Comparison of ENCODE assay signal across 18 cellular contexts in the genomic region with DNA sequence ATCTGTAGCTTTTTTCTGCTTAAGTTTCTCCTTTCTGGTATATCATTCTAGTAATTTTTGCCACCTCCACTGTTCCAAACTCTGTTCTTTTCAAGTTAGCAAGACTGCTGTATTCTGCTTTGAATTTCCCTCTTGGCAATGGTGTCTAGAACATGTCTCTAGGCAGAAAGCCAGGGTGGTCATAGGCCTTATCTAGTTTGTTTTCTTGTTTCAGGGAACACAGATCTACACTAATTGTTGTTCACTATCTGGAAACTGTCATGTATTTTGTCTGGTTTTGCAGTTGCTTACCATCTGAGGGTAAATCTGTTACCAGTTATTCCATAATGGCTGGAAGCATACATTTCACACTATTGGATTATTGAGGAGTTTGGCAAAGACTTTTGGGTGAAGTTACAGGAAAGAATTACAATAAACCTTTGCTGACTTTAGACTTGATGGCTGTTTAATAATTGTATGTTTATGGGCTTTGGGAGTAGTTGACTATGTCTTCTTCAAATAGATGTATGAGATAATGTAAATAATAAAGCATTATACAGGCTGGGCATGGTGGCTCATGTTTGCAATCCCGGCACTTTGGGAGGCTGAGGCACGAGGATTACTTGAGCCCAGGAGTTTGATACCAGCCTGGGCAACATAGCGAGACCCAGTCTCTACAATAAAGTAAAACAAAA.
"Had no signal": no experiment of that assay in that cellular context is flagged by ENCODE, and none has a peak within 500 bp of the region (broad histone marks: within the 10 kb centered on the region; RNA-seq: fewer than 3 reads in every experiment).

No MANE protein-coding gene starts in this region.

- H3K27ac Mint-ChIP-seq: activated naive CD4-positive, alpha-beta T cell treated with anti-CD3 and anti-CD28 coated beads for 36 hours; activated T-helper 17 cell treated with anti-CD3 and anti-CD28 coated beads, Interleukin-2, amount 50 U/mL, for 72 hours; mesothelial cell of epicardium; nephron progenitor cell had no signal

- H3K9me3 ChIP-seq: colonic mucosa, gastrocnemius medialis, lower lobe of right lung, right lobe of liver, thyroid gland, vagina had no signal

- H3K27ac ChIP-seq: colonic mucosa, gastrocnemius medialis, heart left ventricle, lower lobe of right lung, right lobe of liver, thyroid gland, vagina had no signal

- H3K4me1 ChIP-seq: colonic mucosa, gastrocnemius medialis, lower lobe of right lung, right lobe of liver had no signal

- H3K4me3 Mint-ChIP-seq: activated naive CD4-positive, alpha-beta T cell treated with anti-CD3 and anti-CD28 coated beads for 36 hours; activated T-helper 17 cell treated with anti-CD3 and anti-CD28 coated beads, Interleukin-2, amount 50 U/mL, for 72 hours; mesothelial cell of epicardium; nephron progenitor cell had no signal

- H3K36me3 ChIP-seq: colonic mucosa, gastrocnemius medialis, lower lobe of right lung, right lobe of liver, thyroid gland had no signal

- H3K4me2 ChIP-seq: smooth muscle cell had no signal

- DNase-seq: activated CD4-positive, CD25-positive, alpha-beta regulatory T cell treated with anti-CD3 and anti-CD28 coated beads, Interleukin-2, amount 50 U/mL, for 72 hours; activated naive CD4-positive, alpha-beta T cell treated with anti-CD3 and anti-CD28 coated beads for 36 hours; caudate nucleus; colonic mucosa; effector CD8-positive, alpha-beta T cell; gastrocnemius medialis; heart left ventricle; left colon; lower lobe of right lung; nephron progenitor cell; occipital lobe; right lobe of liver; T-helper 9 cell; thyroid gland had no signal

- H3K4me3 ChIP-seq: colonic mucosa, gastrocnemius medialis, heart left ventricle, lower lobe of right lung, right lobe of liver, smooth muscle cell, thyroid gland, vagina had no signal

- H3K27me3 Mint-ChIP-seq: activated T-helper 17 cell treated with anti-CD3 and anti-CD28 coated beads, Interleukin-2, amount 50 U/mL, for 72 hours had no signal

- H3K27me3 ChIP-seq: colonic mucosa, gastrocnemius medialis, heart left ventricle, right lobe of liver, thyroid gland, vagina had no signal

- H3K4me1 Mint-ChIP-seq: mesothelial cell of epicardium, nephron progenitor cell had no signal

- ATAC-seq: activated T-helper 17 cell treated with anti-CD3 and anti-CD28 coated beads, Interleukin-2, amount 50 U/mL, for 72 hours; gastrocnemius medialis; heart left ventricle; left colon; lower lobe of right lung; right lobe of liver had no signal
